10 cellular contexts compared by ENCODE assay signal in the genomic region with DNA sequence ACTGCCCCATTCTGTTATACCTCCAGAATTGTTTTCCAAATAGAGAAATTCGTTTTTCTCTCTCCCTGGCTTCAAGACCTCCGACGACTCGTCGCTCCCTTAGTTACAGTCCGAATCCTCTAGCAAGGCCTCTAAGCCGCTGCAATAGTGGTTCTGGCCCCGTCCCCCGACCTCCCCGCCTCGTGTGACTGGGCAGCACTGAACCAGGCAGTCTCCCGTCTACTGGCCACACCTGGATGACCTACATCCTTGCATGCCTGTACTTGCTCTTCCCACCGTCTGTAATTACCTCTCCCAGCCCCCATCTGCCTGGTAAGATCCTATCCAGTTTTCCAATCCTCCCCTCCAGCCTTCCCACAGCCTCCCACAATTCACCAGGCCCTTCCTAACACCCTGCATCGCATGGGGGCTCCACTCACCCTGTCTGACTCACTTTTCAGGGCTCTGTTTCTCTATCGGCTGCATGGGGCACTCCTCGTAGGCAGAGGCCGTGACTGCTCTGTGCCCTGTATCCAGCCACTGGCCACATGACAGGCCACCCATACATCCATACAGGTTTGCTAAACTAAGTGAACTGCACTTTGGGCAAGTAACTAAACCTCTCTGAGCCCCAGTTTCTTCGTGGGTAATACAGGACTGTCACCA. TPM values are rescaled to one million over a fixed set of nuclear protein-coding genes. Genes with fewer than 3 reads are reported as not detected.
DNase-seq lines count a peak whose midpoint lies in the region; TF ChIP-seq lines count a peak whose summit lies in the region.
"Had no signal": no experiment of that assay in that cellular context is flagged by ENCODE, and none has a peak within 500 bp of the region (broad histone marks: within the 10 kb centered on the region; RNA-seq: fewer than 3 reads in every experiment).

No MANE protein-coding gene starts in this region.

- H3K4me1 Mint-ChIP-seq in endodermal cell (peaks cover 12% of the 10 kb centered on the region), HFFc6 (ENCODE audit: low read depth) (no peaks in the 10 kb centered on the region)
- peaks cover 4% of the 10 kb centered on the region for H3K4me1 Mint-ChIP-seq in activated naive CD8-positive, alpha-beta T cell treated with anti-CD3 and anti-CD28 coated beads for 36 hours

- H3K9me3 Mint-ChIP-seq in endodermal cell (peaks cover 11% of the 10 kb centered on the region), HFFc6 (no peaks in the 10 kb centered on the region)
- H3K9me3 Mint-ChIP-seq in activated naive CD8-positive, alpha-beta T cell treated with anti-CD3 and anti-CD28 coated beads for 36 hours, result peaks cover 9% of the 10 kb centered on the region

- H3K27ac ChIP-seq in endodermal cell (ENCODE audit: low read depth, low read length) (no peak overlapping the region), muscle layer of colon (ENCODE audit: low read depth, low read length) (peak overlapping the region; percentile 74), testis (peak overlapping the region; percentile 56 to 83)

- H3K36me3 Mint-ChIP-seq in endodermal cell (ENCODE audit: low read depth), result peaks cover 47% of the 10 kb centered on the region
- peaks cover 26% of the 10 kb centered on the region for H3K36me3 Mint-ChIP-seq in activated naive CD8-positive, alpha-beta T cell treated with anti-CD3 and anti-CD28 coated beads for 36 hours
- H3K36me3 Mint-ChIP-seq in HFFc6 (ENCODE audit: low read depth), result peaks cover 9% of the 10 kb centered on the region; the same call in 1 of the 2 replicates

- DNase-seq in activated effector memory CD4-positive, alpha-beta T cell treated with anti-CD3 and anti-CD28 coated beads, Interleukin-2, amount 50 U/mL, for 16 hours, result peak; percentile 50
- DNase-seq in activated effector memory CD4-positive, alpha-beta T cell treated with Interleukin-2 at 50 U/mL for 16 hours, result no peak
- DNase-seq in endodermal cell (peak; percentile 32), testis (no peak), HFFc6 (no peak), GM19240 (ENCODE audit: insufficient read length, low spot score) (no peak)
- no peak for DNase-seq in activated naive CD8-positive, alpha-beta T cell treated with anti-CD3 and anti-CD28 coated beads for 36 hours
- DNase-seq: activated CD4-positive, alpha-beta T cell treated with anti-CD3 and anti-CD28 coated beads, Interleukin-2, amount 50 U/mL, for 4 hours; NCI-H2171 had no signal

- H3K4me3 ChIP-seq in endodermal cell (ENCODE audit: low read length) (no peak overlapping the region), muscle layer of colon (ENCODE audit: low read depth in 1 of 2, low read length in 2 of 2) (no peak overlapping the region), testis (no peak overlapping the region)

- H3K36me3 ChIP-seq in endodermal cell (ENCODE audit: control insufficient read depth, insufficient read depth, low read length), result peaks cover 12% of the 10 kb centered on the region
- H3K36me3 ChIP-seq in muscle layer of colon (ENCODE audit: insufficient read depth, low read length), result no peaks in the 10 kb centered on the region
- no peaks in the 10 kb centered on the region for H3K36me3 ChIP-seq in testis (ENCODE audit: low read depth, missing control alignments)

- intact Hi-C loops in testis (cut with DNase I; ENCODE audit: low total_unique reads), result no loop called here

- H3K27me3 Mint-ChIP-seq in endodermal cell (ENCODE audit: insufficient read depth) (no peaks in the 10 kb centered on the region), HFFc6 (ENCODE audit: insufficient read depth) (no peaks in the 10 kb centered on the region)
- H3K27me3 Mint-ChIP-seq in activated naive CD8-positive, alpha-beta T cell treated with anti-CD3 and anti-CD28 coated beads for 36 hours, result no peaks in the 10 kb centered on the region

- TF ChIP-seq CTCF in endodermal cell (conservative IDR thresholded peaks at IDR 0.05), result no peak
- no peak for TF ChIP-seq CTCF in testis (IDR thresholded peaks at IDR 0.05)
- TF ChIP-seq CTCF in HFFc6 (IDR thresholded peaks at IDR 0.05), result no peak

- no peak overlapping the region for H3K9ac ChIP-seq in endodermal cell (ENCODE audit: extremely low read depth, low read length, poor library complexity, severe bottlenecking)
- H3K9ac ChIP-seq in muscle layer of colon (ENCODE audit: low read length), result peak overlapping the region; percentile 51

- H3K27ac Mint-ChIP-seq in endodermal cell (peak overlapping the region; percentile 50), HFFc6 (no peak overlapping the region)
- H3K27ac Mint-ChIP-seq in activated naive CD8-positive, alpha-beta T cell treated with anti-CD3 and anti-CD28 coated beads for 36 hours, result no peak overlapping the region

- H3K27me3 ChIP-seq in endodermal cell (ENCODE audit: control insufficient read depth, insufficient read depth, low read length, poor library complexity, severe bottlenecking), result no peaks in the 10 kb centered on the region
- no peaks in the 10 kb centered on the region for H3K27me3 ChIP-seq in muscle layer of colon (ENCODE audit: control insufficient read depth in 1 of 2, insufficient read depth in 2 of 2, low read length in 2 of 2)
- H3K27me3 ChIP-seq in testis, result no peaks in the 10 kb centered on the region

- H3K4me3 Mint-ChIP-seq in endodermal cell (no peak overlapping the region), HFFc6 (no peak overlapping the region)
- no peak overlapping the region for H3K4me3 Mint-ChIP-seq in activated naive CD8-positive, alpha-beta T cell treated with anti-CD3 and anti-CD28 coated beads for 36 hours

- WGBS in endodermal cell (ENCODE audit: insufficient coverage in 1 of 2, insufficient read length in 1 of 2), 2 experiments, result 93 to 95% methylated on average over 15 to 18 of the region's 18 CpGs
- 80 to 84% methylated on average over 18 of the region's 18 CpGs for WGBS in testis, 2 donors

- H3K4me1 ChIP-seq in endodermal cell (ENCODE audit: control insufficient read depth, insufficient read depth, low read length) (no peaks in the 10 kb centered on the region), muscle layer of colon (ENCODE audit: insufficient read depth, low read length) (peaks cover 27% of the 10 kb centered on the region), testis (peaks cover 27% of the 10 kb centered on the region)

- H3K9me3 ChIP-seq in endodermal cell (ENCODE audit: control insufficient read depth, low read length) (peaks cover 4% of the 10 kb centered on the region), muscle layer of colon (ENCODE audit: low read length) (no peaks in the 10 kb centered on the region), testis (no peaks in the 10 kb centered on the region)

- no peak for TF ChIP-seq POLR2A in testis (IDR thresholded peaks at IDR 0.05)

RNA-seq across cellular contexts. Expression of gene XXYLT1, which starts 32.9 kb away (rescaled TPM):
- 10 to 100 TPM; 35.5 to 38.3 TPM for total RNA-seq in endodermal cell
- polyA plus RNA-seq in endodermal cell (2013, experiment 1 of 2), result 41.5 TPM
- 41.3 TPM for polyA plus RNA-seq in endodermal cell (2013, experiment 2 of 2)
- 10 to 100 TPM; 11.1 to 12.5 TPM for total RNA-seq in testis
- polyA plus RNA-seq in testis (ENCODE audit: insufficient read depth, low read depth, low replicate concordance), result 7.2 TPM
- 1 to 10 TPM; 8.8 to 9.6 TPM for total RNA-seq in activated naive CD8-positive, alpha-beta T cell treated with anti-CD3 and anti-CD28 coated beads for 36 hours
- 10 to 100 TPM; 16.9 to 24.2 (median 18.3) TPM for total RNA-seq in HFFc6 (2021; fragmentation: NEBNext Ultra II Directional; extraction: Animal tissue kit (Norgen Biotek cat#: 25700))

Comparison
In these comparisons a context has a peak if more than half of its experiments do, and no peak if none do; other contexts are left out.
1. DNase-seq: peak in activated effector memory CD4-positive, alpha-beta T cell treated with anti-CD3 and anti-CD28 coated beads, Interleukin-2, amount 50 U/mL, for 16 hours (single experiment) and endodermal cell (single experiment); none in activated effector memory CD4-positive, alpha-beta T cell treated with Interleukin-2 at 50 U/mL for 16 hours (single experiment), testis (single experiment), activated naive CD8-positive, alpha-beta T cell treated with anti-CD3 and anti-CD28 coated beads for 36 hours (single experiment), HFFc6 (single experiment) and GM19240 (single experiment).